18 cellular contexts compared by ENCODE assay signal in the genomic region with DNA sequence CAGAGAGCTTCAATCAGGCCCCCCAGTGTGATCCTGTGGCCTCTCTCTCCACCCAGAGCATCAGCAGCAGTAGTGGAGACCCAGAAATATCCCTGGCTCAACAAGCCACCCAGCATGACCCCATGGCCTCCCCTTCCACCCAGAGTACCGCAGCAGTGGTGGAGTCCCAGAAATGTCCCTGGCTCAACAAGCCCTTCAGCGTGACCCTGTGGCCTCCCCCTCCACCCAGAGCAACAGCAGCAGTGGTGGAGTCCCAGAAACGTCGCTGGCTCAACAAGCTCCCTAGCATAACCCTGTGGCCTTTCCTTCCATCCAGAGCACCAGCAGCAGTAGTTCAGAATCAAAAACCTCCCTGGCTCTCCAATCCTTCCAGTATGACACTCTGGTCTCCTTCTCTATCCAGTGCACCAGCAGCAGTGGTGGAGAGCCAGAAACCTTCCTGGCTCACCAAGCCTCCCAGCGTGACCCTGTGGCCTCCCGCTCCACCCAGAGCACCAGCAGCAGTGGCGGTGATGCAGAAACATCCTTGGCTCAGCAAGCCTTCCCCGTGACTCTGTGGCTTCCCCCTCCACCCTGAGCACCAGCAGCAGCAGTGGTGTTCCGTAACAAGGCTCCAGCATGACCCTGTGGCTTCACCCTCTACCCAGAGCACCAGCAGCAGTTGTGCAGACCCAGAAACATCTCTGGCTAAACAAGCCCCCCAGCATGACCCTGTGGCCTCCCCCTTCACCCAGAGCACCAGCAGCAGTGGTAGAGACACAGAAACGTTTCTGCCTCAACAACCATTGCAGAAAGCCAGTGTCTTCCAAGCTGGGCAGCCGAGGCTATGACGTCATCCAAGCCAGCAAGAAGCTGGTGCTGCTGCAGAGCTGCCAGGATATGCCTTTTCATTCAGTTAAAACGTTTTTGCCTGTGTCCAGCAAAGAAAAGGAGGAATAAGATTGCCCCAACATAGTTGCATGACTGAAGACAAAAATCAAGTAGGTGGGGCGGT.
DNase-seq lines count a peak whose midpoint lies in the region; ATAC-seq and TF ChIP-seq lines count a peak whose summit lies in the region.
"Had no signal": no experiment of that assay in that cellular context is flagged by ENCODE, and none has a peak within 500 bp of the region (broad histone marks: within the 10 kb centered on the region; RNA-seq: fewer than 3 reads in every experiment).

No MANE protein-coding gene starts in this region.

- H3K4me2 ChIP-seq in GM23248 (ENCODE audit: unreplicated experiment), result no peak overlapping the region

- no peak overlapping the region for H3K27ac ChIP-seq in GM23248
- H3K27ac ChIP-seq: lower lobe of right lung had no signal

- no peaks in the 10 kb centered on the region for H3K27me3 ChIP-seq in GM23248 (replicated peaks; ENCODE audit: insufficient read depth)

- H2AFZ ChIP-seq in GM23248, result no peak overlapping the region

- H3F3A ChIP-seq in GM23248 (ENCODE audit: insufficient read depth), result no peaks in the 10 kb centered on the region

- peak; percentile 27 for DNase-seq in AG08396 (ENCODE audit: low spot score)
- peak; percentile 55 for DNase-seq in GM23248
- peak; percentile 2 for DNase-seq in choroid plexus epithelial cell (ENCODE audit: low read depth)
- peak; percentile 5 for DNase-seq in middle frontal gyrus (ENCODE audit: extremely low spot score, low spot score)
- DNase-seq in NK-92 (lab: John Stamatoyannopoulos, UW; ENCODE audit: unreplicated experiment), result no peak
- no peak for DNase-seq in MV-4-11 (lab: John Stamatoyannopoulos, UW)
- no peak for DNase-seq in omental fat pad (ENCODE audit: low spot score)
- DNase-seq: activated CD8-positive, alpha-beta T cell treated with anti-CD3 and anti-CD28 coated beads for 36 hours; activated effector memory CD4-positive, alpha-beta T cell treated with Interleukin-2 at 50 U/mL for 16 hours; lower lobe of right lung; naive thymus-derived CD8-positive, alpha-beta T cell; NCI-H2107; NCI-H774; stimulated activated CD4-positive, alpha-beta T cell treated with anti-CD3 and anti-CD28 coated beads, Interleukin-15, amount 100 ng/mL, for 24 hours; stimulated activated naive CD8-positive, alpha-beta T cell treated with anti-CD3 and anti-CD28 coated beads, Interleukin-15, amount 100 ng/mL, for 72 hours had no signal

- WGBS in GM23248 (ENCODE audit: low coverage in 1 of 2, low lambda C conversion rate in 2 of 2, missing lambda C conversion rate in 2 of 2), 2 experiments, result 14 to 15% methylated on average over 14 of the region's 14 CpGs

- no peaks in the 10 kb centered on the region for H3K79me2 ChIP-seq in GM23248 (ENCODE audit: insufficient read depth)

- ATAC-seq in GM21737 (IDR thresholded peaks at IDR 0.05; ENCODE audit: unreplicated experiment) (no peak), omental fat pad (ENCODE audit: low FRiP score) (no peak)
- ATAC-seq: activated CD8-positive, alpha-beta T cell treated with anti-CD3 and anti-CD28 coated beads for 36 hours; HCT116; lower lobe of right lung; naive thymus-derived CD8-positive, alpha-beta T cell; Panc1; stimulated activated naive CD8-positive, alpha-beta T cell treated with anti-CD3 and anti-CD28 coated beads, Interleukin-15, amount 100 ng/mL, for 72 hours had no signal

- H3K36me3 ChIP-seq in GM23248 (ENCODE audit: low read depth), result no peaks in the 10 kb centered on the region
- H3K36me3 ChIP-seq: lower lobe of right lung had no signal

- no peaks in the 10 kb centered on the region for H3K9me2 ChIP-seq in GM23248 (ENCODE audit: insufficient read depth)

- H3K9me3 ChIP-seq in GM23248 (ENCODE audit: low read depth), result no peaks in the 10 kb centered on the region
- H3K9me3 ChIP-seq: lower lobe of right lung had no signal

- no peaks in the 10 kb centered on the region for H4K20me1 ChIP-seq in GM23248 (ENCODE audit: insufficient read depth)

- H3K4me3 ChIP-seq in GM23248 (no peak overlapping the region), choroid plexus epithelial cell (ENCODE audit: low read depth, low read length) (no peak overlapping the region)
- H3K4me3 ChIP-seq: lower lobe of right lung had no signal

- TF ChIP-seq CTCF in choroid plexus epithelial cell (conservative IDR thresholded peaks at IDR 0.05; ENCODE audit: low read depth, low read length), result no peak
- TF ChIP-seq CTCF in omental fat pad (IDR thresholded peaks at IDR 0.05), result no peak

- no peak overlapping the region for H3K9ac ChIP-seq in GM23248

- no peaks in the 10 kb centered on the region for H3K4me1 ChIP-seq in GM23248 (ENCODE audit: insufficient read depth)
- H3K4me1 ChIP-seq: lower lobe of right lung had no signal

- in situ Hi-C loops in GM23248 (cut with MboI), result no loop called here

Comparison
In these comparisons a context has a peak if more than half of its experiments do, and no peak if none do; other contexts are left out.
1. DNase-seq: peak in AG08396 (single experiment), GM23248 (single experiment), choroid plexus epithelial cell (single experiment) and middle frontal gyrus (single experiment); none in NK-92 (single experiment), MV-4-11 (single experiment) and omental fat pad (single experiment).